19 cellular contexts compared by ENCODE assay signal in genomic region chr3:181839915-181840295, GRCh38.
A peak's percentile ranks its signal among the peaks of the same experiment; 100 is the strongest.
DNase-seq lines count a peak whose midpoint lies in the region; ATAC-seq, FAIRE-seq and TF ChIP-seq lines count a peak whose summit lies in the region.
"Had no signal": no experiment of that assay in that cellular context is flagged by ENCODE, and none has a peak within 500 bp of the region (broad histone marks: within the 10 kb centered on the region; RNA-seq: fewer than 3 reads in every experiment).

No MANE protein-coding gene starts in this region.

- H3K4me3 ChIP-seq in OCI-LY1 (ENCODE audit: low read depth, low read length, poor library complexity, severe bottlenecking) (peak overlapping the region; percentile 42), lower lobe of right lung (peak overlapping the region; percentile 25), GM23338 (no peak overlapping the region)
- H3K4me3 ChIP-seq: suprapubic skin had no signal

- no peaks in the 10 kb centered on the region for H3K9me3 ChIP-seq in OCI-LY1 (ENCODE audit: low read length)
- H3K9me3 ChIP-seq in lower lobe of right lung: no peaks in the 10 kb centered on the region
- H3K9me3 ChIP-seq: SJSA1, suprapubic skin had no signal

- CTCF ChIA-PET in HEK293T (lab: Yijun Ruan, JAX): interaction anchor here (0.6 kb wide), 1 partner anchor 131 kb away, joined by 3 read pairs; no protein-coding TSS in a partner anchor

- H3K79me2 ChIP-seq in OCI-LY1 (ENCODE audit: insufficient read depth, low read length): no peaks in the 10 kb centered on the region
- H3K79me2 ChIP-seq in GM23338 (replicated peaks; ENCODE audit: insufficient read depth): no peaks in the 10 kb centered on the region

- H3K4me2 ChIP-seq in OCI-LY1 (ENCODE audit: low read length): peak overlapping the region; percentile 64
- no peak overlapping the region for H3K4me2 ChIP-seq in GM23338

- no peak overlapping the region for H3K27ac Mint-ChIP-seq in GM23338
- H3K27ac Mint-ChIP-seq: activated CD4-positive, alpha-beta memory T cell treated with anti-CD3 and anti-CD28 coated beads, Interleukin-2, amount 10 ng/mL, durations not matched to agents 7 days and 5 days; B cell; naive thymus-derived CD4-positive, alpha-beta T cell had no signal

- H3K27ac ChIP-seq in OCI-LY1 (ENCODE audit: low read depth, low read length, poor library complexity, severe bottlenecking) (peak overlapping the region; percentile 98), lower lobe of right lung (no peak overlapping the region), GM23338 (ENCODE audit: low read depth) (no peak overlapping the region)
- H3K27ac ChIP-seq: suprapubic skin had no signal

- H3F3A ChIP-seq in OCI-LY1 (ENCODE audit: insufficient read depth, low read length): peaks cover 30% of the 10 kb centered on the region
- H3F3A ChIP-seq in GM23338 (replicated peaks; ENCODE audit: low read depth): no peaks in the 10 kb centered on the region

- no peak for FAIRE-seq in RCC 7860 (lab: Jason Lieb, UNC)

- peaks cover 21% of the 10 kb centered on the region; the same call in 2 of the 3 replicates for H3K4me1 Mint-ChIP-seq in GM23338
- H3K4me1 Mint-ChIP-seq: activated CD4-positive, alpha-beta memory T cell treated with anti-CD3 and anti-CD28 coated beads, Interleukin-2, amount 10 ng/mL, durations not matched to agents 7 days and 5 days; naive thymus-derived CD4-positive, alpha-beta T cell had no signal

- H3K27me3 Mint-ChIP-seq in GM23338 (ENCODE audit: insufficient read depth, low read depth, poor library complexity): peaks cover 2% of the 10 kb centered on the region
- H3K27me3 Mint-ChIP-seq: activated CD4-positive, alpha-beta memory T cell treated with anti-CD3 and anti-CD28 coated beads, Interleukin-2, amount 10 ng/mL, durations not matched to agents 7 days and 5 days had no signal

- no peaks in the 10 kb centered on the region for H4K20me1 ChIP-seq in OCI-LY1 (ENCODE audit: insufficient read depth, low read length)
- H4K20me1 ChIP-seq in GM23338 (replicated peaks; ENCODE audit: insufficient read depth): no peaks in the 10 kb centered on the region

- no peaks in the 10 kb centered on the region for H3K36me3 Mint-ChIP-seq in GM23338 (ENCODE audit: low read depth)
- H3K36me3 Mint-ChIP-seq: naive thymus-derived CD4-positive, alpha-beta T cell had no signal

- POLR2A ChIA-PET in HEK293T (lab: Yijun Ruan, JAX): no interaction called here

- no peak overlapping the region for H3K4me3 Mint-ChIP-seq in GM23338
- H3K4me3 Mint-ChIP-seq: activated CD4-positive, alpha-beta memory T cell treated with anti-CD3 and anti-CD28 coated beads, Interleukin-2, amount 10 ng/mL, durations not matched to agents 7 days and 5 days; naive thymus-derived CD4-positive, alpha-beta T cell had no signal

- ATAC-seq in GM18502 (IDR thresholded peaks at IDR 0.05; ENCODE audit: poor library complexity, unreplicated experiment) (peak; percentile 61), GM21786 (IDR thresholded peaks at IDR 0.05; ENCODE audit: unreplicated experiment) (peak; percentile 49), lower lobe of right lung (no peak), GM23338 (no peak), HG02938 (IDR thresholded peaks at IDR 0.05; ENCODE audit: unreplicated experiment) (no peak)
- ATAC-seq: left cardiac atrium; naive thymus-derived CD4-positive, alpha-beta T cell had no signal

- DNase-seq in lower lobe of right lung: no peak
- no peak for DNase-seq in RCC 7860 (ENCODE audit: low spot score)
- DNase-seq in HEK293T (ENCODE audit: extremely low spot score): no peak
- DNase-seq in GM23338 (ENCODE audit: low spot score): no peak
- DNase-seq: activated CD4-positive, alpha-beta memory T cell treated with anti-CD3 and anti-CD28 coated beads, Interleukin-2, amount 10 ng/mL, durations not matched to agents 7 days and 5 days; amniotic stem cell; erythroblast; H7; head of caudate nucleus; left cardiac atrium; naive thymus-derived CD4-positive, alpha-beta T cell; NCI-H524 treated with DMSO at 0.1 percent for 48 hours had no signal

- peaks cover 75% of the 10 kb centered on the region for H3K4me1 ChIP-seq in OCI-LY1 (ENCODE audit: insufficient read depth, low read length, severe bottlenecking)
- no peaks in the 10 kb centered on the region for H3K4me1 ChIP-seq in lower lobe of right lung
- peaks cover 17% of the 10 kb centered on the region; the same call in 1 of the 2 replicates for H3K4me1 ChIP-seq in GM23338 (ENCODE audit: insufficient read depth)
- H3K4me1 ChIP-seq: suprapubic skin had no signal

- H2AFZ ChIP-seq in OCI-LY1 (ENCODE audit: low read length) (peak overlapping the region; percentile 10; the same call in 1 of the 2 replicates), GM23338 (no peak overlapping the region)

- H3K36me3 ChIP-seq in OCI-LY1 (ENCODE audit: insufficient read depth, low read length) (no peaks in the 10 kb centered on the region), lower lobe of right lung (no peaks in the 10 kb centered on the region), GM23338 (ENCODE audit: insufficient read depth) (no peaks in the 10 kb centered on the region; the same call in 1 of the 2 replicates)
- H3K36me3 ChIP-seq: SJSA1, suprapubic skin had no signal

- intact Hi-C loops in lower lobe of right lung (cut with DNase I): no loop called here

- peak overlapping the region; percentile 63 for H3K9ac ChIP-seq in OCI-LY1 (ENCODE audit: low read length)

- H3K9me2 ChIP-seq in OCI-LY1 (ENCODE audit: low read depth, low read length) (no peaks in the 10 kb centered on the region), GM23338 (ENCODE audit: insufficient read depth) (no peaks in the 10 kb centered on the region)

- H3K27me3 ChIP-seq in OCI-LY1 (ENCODE audit: insufficient read depth, low read length) (no peaks in the 10 kb centered on the region), lower lobe of right lung (ENCODE audit: low read depth) (no peaks in the 10 kb centered on the region), GM23338 (ENCODE audit: insufficient read depth) (no peaks in the 10 kb centered on the region)
- H3K27me3 ChIP-seq: SJSA1, suprapubic skin had no signal

- H3K9me3 Mint-ChIP-seq in GM23338: peaks cover 3% of the 10 kb centered on the region; the same call in 2 of the 3 replicates
- H3K9me3 Mint-ChIP-seq: activated CD4-positive, alpha-beta memory T cell treated with anti-CD3 and anti-CD28 coated beads, Interleukin-2, amount 10 ng/mL, durations not matched to agents 7 days and 5 days had no signal

- TF ChIP-seq CTCF in OCI-LY1 (IDR thresholded peaks at IDR 0.05; ENCODE audit: low read length): no peak
- TF ChIP-seq CTCF in lower lobe of right lung (IDR thresholded peaks at IDR 0.05): no peak
- TF ChIP-seq CTCF in GM23338 (conservative IDR thresholded peaks at IDR 0.05; ENCODE audit: low read depth in 2 of 2): no peak

TF ChIP-seq in HEK293T, 16 proteins besides CTCF, POLR2A, EP300 and RAD21:
- TF ChIP-seq FOXK2 (IDR thresholded peaks at IDR 0.05) (no peak), PKNOX1 (IDR thresholded peaks at IDR 0.05) (no peak), TARDBP (IDR thresholded peaks at IDR 0.05) (no peak), LEF1 (IDR thresholded peaks at IDR 0.05; ENCODE audit: borderline replicate concordance) (no peak), NFRKB (IDR thresholded peaks at IDR 0.05) (no peak), ZNF384 (IDR thresholded peaks at IDR 0.05) (no peak), L3MBTL2 (conservative IDR thresholded peaks at IDR 0.05) (no peak), BHLHE40 (IDR thresholded peaks at IDR 0.05; ENCODE audit: borderline replicate concordance) (no peak), HDGF (IDR thresholded peaks at IDR 0.05; ENCODE audit: borderline replicate concordance) (no peak)

TF ChIP-seq in GM23338, 12 proteins besides CTCF, POLR2A, EP300 and RAD21:
- TF ChIP-seq JUNB (IDR thresholded peaks at IDR 0.05; ENCODE audit: unreplicated experiment): no peak

Comparison
In these comparisons a context has a peak if more than half of its experiments do, and no peak if none do; other contexts are left out.
1. ATAC-seq: peak in GM18502 (single experiment) and GM21786 (single experiment); none in lower lobe of right lung (0 of 2), GM23338 (single experiment) and HG02938 (single experiment).